23 cellular contexts compared by ENCODE assay signal in the genomic region with DNA sequence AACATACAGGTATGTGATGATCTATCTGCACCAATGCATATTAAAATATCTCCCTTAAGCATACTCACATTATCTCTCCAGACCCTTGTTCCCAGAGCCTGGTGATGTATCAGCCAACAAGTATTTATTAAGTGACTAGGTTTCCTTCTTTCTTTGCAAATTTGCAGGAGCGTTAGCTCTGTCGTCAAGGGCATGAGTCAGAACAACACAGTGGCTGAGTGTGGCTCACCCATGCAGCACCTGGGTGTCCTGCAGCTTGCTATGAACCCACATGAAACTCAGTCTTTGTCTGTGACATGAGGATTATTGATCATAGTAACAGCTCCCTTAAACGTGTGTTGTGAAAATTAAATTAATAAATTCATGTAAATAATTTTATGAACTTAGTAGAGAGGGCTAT.
A peak's percentile ranks its signal among the peaks of the same experiment; 100 is the strongest.
DNase-seq lines count a peak whose midpoint lies in the region; ATAC-seq, FAIRE-seq and TF ChIP-seq lines count a peak whose summit lies in the region.
"Had no signal": no experiment of that assay in that cellular context is flagged by ENCODE, and none has a peak within 500 bp of the region (broad histone marks: within the 10 kb centered on the region; RNA-seq: fewer than 3 reads in every experiment).

No MANE protein-coding gene starts in this region.

- TF ChIP-seq EP300 in transverse colon (IDR thresholded peaks at IDR 0.05; ENCODE audit: low read depth) = no peak

- H4K20me1 ChIP-seq in GM23338 (replicated peaks; ENCODE audit: insufficient read depth) = no peaks in the 10 kb centered on the region

- H3K4me3 Mint-ChIP-seq in GM23338 = no peak overlapping the region
- H3K4me3 Mint-ChIP-seq: activated naive CD8-positive, alpha-beta T cell; nephron progenitor cell; stimulated activated naive CD8-positive, alpha-beta T cell treated with anti-CD3 and anti-CD28 coated beads, Interleukin-15, amount 100 ng/mL, for 72 hours; WTC11 had no signal

- H3K4me1 ChIP-seq in GM23338 (ENCODE audit: insufficient read depth) (no peaks in the 10 kb centered on the region), transverse colon (no peaks in the 10 kb centered on the region)
- H3K4me1 ChIP-seq: thyroid gland had no signal

- H3K36me3 ChIP-seq in GM23338 (ENCODE audit: insufficient read depth) (no peaks in the 10 kb centered on the region), transverse colon (no peaks in the 10 kb centered on the region)
- H3K36me3 ChIP-seq: thyroid gland had no signal

- no peaks in the 10 kb centered on the region for H3F3A ChIP-seq in GM23338 (replicated peaks; ENCODE audit: low read depth)

- no peak overlapping the region for H3K4me2 ChIP-seq in GM23338

- H3K4me1 Mint-ChIP-seq in GM23338 = peaks cover 2% of the 10 kb centered on the region; the same call in 1 of the 3 replicates
- H3K4me1 Mint-ChIP-seq: stimulated activated naive CD8-positive, alpha-beta T cell treated with anti-CD3 and anti-CD28 coated beads, Interleukin-15, amount 100 ng/mL, for 72 hours had no signal

- peak; percentile 35 for DNase-seq in Daoy (ENCODE audit: low read depth)
- peak; percentile 23 for DNase-seq in H54 (ENCODE audit: insufficient read length, low spot score)
- DNase-seq in astrocyte of the hippocampus (ENCODE audit: low read depth, low spot score) = peak; percentile 5
- peak; percentile 73 for DNase-seq in islet precursor cell
- no peak for DNase-seq in NCI-H1694 (lab: John Stamatoyannopoulos, UW)
- no peak for DNase-seq in GM23338 (ENCODE audit: low spot score)
- DNase-seq in transverse colon = no peak
- DNase-seq: activated CD4-positive, alpha-beta T cell treated with anti-CD3 and anti-CD28 coated beads, Interleukin-2, amount 50 U/mL, for 4 hours; activated CD8-positive, alpha-beta memory T cell treated with anti-CD3 and anti-CD28 coated beads, Interleukin-2, amount 50 U/mL, for 4 hours; C1 segment of cervical spinal cord; effector CD8-positive, alpha-beta T cell; foreskin melanocyte; MV-4-11; NCI-H187 treated with DMSO at 0.1 percent for 48 hours; NCI-H2227 treated with DMSO at 0.1 percent for 48 hours; nephron progenitor cell; stimulated activated naive CD8-positive, alpha-beta T cell treated with anti-CD3 and anti-CD28 coated beads, Interleukin-15, amount 100 ng/mL, for 72 hours; thyroid gland had no signal

- no peak for TF ChIP-seq POLR2A in H54 (IDR thresholded peaks at IDR 0.05; ENCODE audit: low read depth, low read length)
- TF ChIP-seq POLR2A in transverse colon (IDR thresholded peaks at IDR 0.05) = no peak

- intact Hi-C loops in transverse colon (cut with DNase I; ENCODE audit: low total_unique reads) = no loop called here

- H3K9me3 ChIP-seq in transverse colon = no peaks in the 10 kb centered on the region
- H3K9me3 ChIP-seq: thyroid gland had no signal

- H3K27ac Mint-ChIP-seq in GM23338 = no peak overlapping the region
- H3K27ac Mint-ChIP-seq: activated naive CD8-positive, alpha-beta T cell; nephron progenitor cell; stimulated activated naive CD8-positive, alpha-beta T cell treated with anti-CD3 and anti-CD28 coated beads, Interleukin-15, amount 100 ng/mL, for 72 hours; WTC11 had no signal

- H3K4me3 ChIP-seq in GM23338 (no peak overlapping the region), transverse colon (no peak overlapping the region)
- H3K4me3 ChIP-seq: thyroid gland had no signal

- H3K9me3 Mint-ChIP-seq in GM23338 = no peaks in the 10 kb centered on the region
- H3K9me3 Mint-ChIP-seq: stimulated activated naive CD8-positive, alpha-beta T cell treated with anti-CD3 and anti-CD28 coated beads, Interleukin-15, amount 100 ng/mL, for 72 hours had no signal

- ATAC-seq in HG03095 (IDR thresholded peaks at IDR 0.05; ENCODE audit: unreplicated experiment) (no peak), GM23338 (no peak)
- ATAC-seq: sciatic nerve; stimulated activated naive CD8-positive, alpha-beta T cell treated with anti-CD3 and anti-CD28 coated beads, Interleukin-15, amount 100 ng/mL, for 72 hours; WTC11 had no signal

- FAIRE-seq in H54 (lab: Jason Lieb, UNC) = peak; percentile 43
- FAIRE-seq: D721Med had no signal

- no peaks in the 10 kb centered on the region for H3K79me2 ChIP-seq in GM23338 (replicated peaks; ENCODE audit: insufficient read depth)

- 64 to 66% methylated on average over 2 to 3 of the region's 3 CpGs for WGBS in transverse colon (ENCODE audit: low coverage in 1 of 2), 2 donors

- H3K27me3 ChIP-seq in GM23338 (ENCODE audit: insufficient read depth) (no peaks in the 10 kb centered on the region), transverse colon (no peaks in the 10 kb centered on the region)
- H3K27me3 ChIP-seq: thyroid gland had no signal

- H3K27ac ChIP-seq in GM23338 (ENCODE audit: low read depth) (no peak overlapping the region), transverse colon (no peak overlapping the region)
- H3K27ac ChIP-seq: thyroid gland had no signal

- peaks cover 7% of the 10 kb centered on the region; the same call in 1 of the 3 replicates for H3K36me3 Mint-ChIP-seq in GM23338 (ENCODE audit: low read depth)
- H3K36me3 Mint-ChIP-seq: activated naive CD8-positive, alpha-beta T cell had no signal

- H2AFZ ChIP-seq in GM23338 = no peak overlapping the region

- TF ChIP-seq CTCF in GM23338 (conservative IDR thresholded peaks at IDR 0.05; ENCODE audit: low read depth in 2 of 2) (no peak), transverse colon (IDR thresholded peaks at IDR 0.05) (no peak)

- peaks cover 7% of the 10 kb centered on the region for H3K9me2 ChIP-seq in GM23338 (ENCODE audit: insufficient read depth)

- in situ Hi-C loops in transverse colon (cut with MboI; ENCODE audit: low pct_ligation_motif_present in 1 of 4, low pct_unique_long_range_greater_than_20kb in 1 of 4, low sequenced_read_pairs in 3 of 4) = loop anchor here in 1 of 4 donors (25.0 kb wide), 1 partner anchor 190 kb away; no protein-coding TSS in a partner anchor

- H3K27me3 Mint-ChIP-seq in GM23338 (ENCODE audit: insufficient read depth, low read depth, poor library complexity) = peaks cover 1% of the 10 kb centered on the region
- H3K27me3 Mint-ChIP-seq: activated naive CD8-positive, alpha-beta T cell; stimulated activated naive CD8-positive, alpha-beta T cell treated with anti-CD3 and anti-CD28 coated beads, Interleukin-15, amount 100 ng/mL, for 72 hours had no signal

TF ChIP-seq in GM23338, 12 proteins besides CTCF, POLR2A, EP300 and RAD21 (continues in another document):
- TF ChIP-seq STAT1 (IDR thresholded peaks at IDR 0.05; ENCODE audit: unreplicated experiment) = no peak
- TF ChIP-seq, protein P1, sequence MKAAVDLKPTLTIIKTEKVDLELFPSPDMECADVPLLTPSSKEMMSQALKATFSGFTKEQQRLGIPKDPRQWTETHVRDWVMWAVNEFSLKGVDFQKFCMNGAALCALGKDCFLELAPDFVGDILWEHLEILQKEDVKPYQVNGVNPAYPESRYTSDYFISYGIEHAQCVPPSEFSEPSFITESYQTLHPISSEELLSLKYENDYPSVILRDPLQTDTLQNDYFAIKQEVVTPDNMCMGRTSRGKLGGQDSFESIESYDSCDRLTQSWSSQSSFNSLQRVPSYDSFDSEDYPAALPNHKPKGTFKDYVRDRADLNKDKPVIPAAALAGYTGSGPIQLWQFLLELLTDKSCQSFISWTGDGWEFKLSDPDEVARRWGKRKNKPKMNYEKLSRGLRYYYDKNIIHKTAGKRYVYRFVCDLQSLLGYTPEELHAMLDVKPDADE (IDR thresholded peaks at IDR 0.05) = no peak

Comparison
In these comparisons a context has a peak if more than half of its experiments do, and no peak if none do; other contexts are left out.
1. DNase-seq: peak in Daoy (single experiment), H54 (single experiment), astrocyte of the hippocampus (single experiment) and islet precursor cell (single experiment); none in NCI-H1694 (single experiment), GM23338 (single experiment) and transverse colon (single experiment).